ENCODE assay signal across 2 cellular contexts in genomic region chr20:17541996-17542395, GRCh38.
TF ChIP-seq lines count a peak whose summit lies in the region.

No MANE protein-coding gene starts in this region.

TF ChIP-seq in SK-N-SH, 30 proteins besides CTCF, POLR2A, EP300 and RAD21:
- no peak for TF ChIP-seq REST (IDR thresholded peaks at IDR 0.05; ENCODE audit: low read depth, low read length)
- no peak for TF ChIP-seq TAF1 (IDR thresholded peaks at IDR 0.05; ENCODE audit: borderline replicate concordance, low read depth, low read length)
- TF ChIP-seq GATA2 (CRISPR knock-in tag; IDR thresholded peaks at IDR 0.05), result no peak
- TF ChIP-seq FOXM1 (IDR thresholded peaks at IDR 0.05; ENCODE audit: low read depth), result no peak
- TF ChIP-seq USF1 (IDR thresholded peaks at IDR 0.05; ENCODE audit: borderline replicate concordance, low read depth), result no peak
- TF ChIP-seq GABPA (IDR thresholded peaks at IDR 0.05; ENCODE audit: low read depth), result no peak
- no peak for TF ChIP-seq USF2 (IDR thresholded peaks at IDR 0.05; ENCODE audit: borderline replicate concordance, low read depth, low read length)
- no peak for TF ChIP-seq RXRA (IDR thresholded peaks at IDR 0.05; ENCODE audit: borderline replicate concordance, low read depth)
- TF ChIP-seq NRF1 (IDR thresholded peaks at IDR 0.05; ENCODE audit: low read depth, low read length), result no peak
- no peak for TF ChIP-seq FOXJ3 (CRISPR knock-in tag; IDR thresholded peaks at IDR 0.05)
- no peak for TF ChIP-seq PBX3 (IDR thresholded peaks at IDR 0.05)
- TF ChIP-seq MAX (IDR thresholded peaks at IDR 0.05; ENCODE audit: low read depth), result no peak
- no peak for TF ChIP-seq YY1 (IDR thresholded peaks at IDR 0.05; ENCODE audit: low read depth)
- TF ChIP-seq IRF3 (IDR thresholded peaks at IDR 0.05; ENCODE audit: low read depth, low read length), result no peak
- TF ChIP-seq RFX5 (IDR thresholded peaks at IDR 0.05; ENCODE audit: low read length), result no peak
- TF ChIP-seq SIN3A (IDR thresholded peaks at IDR 0.05; ENCODE audit: borderline replicate concordance, low read depth, low read length), result no peak

TF ChIP-seq in SK-N-SH treated with all-trans-retinoic acid at 6 μM for 48 hours, 23 proteins besides CTCF, POLR2A, EP300 and RAD21 (continued from another document):
- TF ChIP-seq TSHZ2 (CRISPR knock-in tag; IDR thresholded peaks at IDR 0.05), result no peak
- no peak for TF ChIP-seq TOX (CRISPR knock-in tag; IDR thresholded peaks at IDR 0.05; ENCODE audit: borderline replicate concordance)
- no peak for TF ChIP-seq ESRRG (CRISPR knock-in tag; IDR thresholded peaks at IDR 0.05)
- TF ChIP-seq SNAI2 (CRISPR knock-in tag; IDR thresholded peaks at IDR 0.05), result no peak
- TF ChIP-seq ZNF565 (CRISPR knock-in tag; conservative IDR thresholded peaks at IDR 0.05; ENCODE audit: low read depth), result no peak
